In genomic region chr14:74979442-74980397, GRCh38 we compare ENCODE assay signal across 1 cellular context.
TF ChIP-seq lines count a peak whose summit lies in the region.

No MANE protein-coding gene starts in this region.

TF ChIP-seq in GM23338, 12 proteins besides CTCF, POLR2A, EP300 and RAD21 (continued from another document):
- no peak for TF ChIP-seq EZH2phosphoT487 (IDR thresholded peaks at IDR 0.05; ENCODE audit: unreplicated experiment)
